2 cellular contexts compared by ENCODE assay signal in genomic region chr3:48664313-48664644, GRCh38.
TF ChIP-seq lines count a peak whose summit lies in the region.

No MANE protein-coding gene starts in this region.

TF ChIP-seq in A549, 52 proteins besides CTCF, POLR2A, EP300 and RAD21:
- TF ChIP-seq POLR2AphosphoS2 (conservative IDR thresholded peaks at IDR 0.05; ENCODE audit: low read length): no peak
- no peak for TF ChIP-seq SREBF2 (IDR thresholded peaks at IDR 0.05)
- TF ChIP-seq CBX8 (IDR thresholded peaks at IDR 0.05): no peak
- no peak for TF ChIP-seq E2F6 (IDR thresholded peaks at IDR 0.05; ENCODE audit: borderline replicate concordance, low read depth)
- no peak for TF ChIP-seq REST (IDR thresholded peaks at IDR 0.05)
- TF ChIP-seq MAZ (IDR thresholded peaks at IDR 0.05; ENCODE audit: borderline replicate concordance, low read depth, low read length): no peak
- no peak for TF ChIP-seq HDAC2 (IDR thresholded peaks at IDR 0.05)
- TF ChIP-seq EHMT2 (IDR thresholded peaks at IDR 0.05; ENCODE audit: low read depth): no peak
- no peak for TF ChIP-seq GATA3 (IDR thresholded peaks at IDR 0.05; ENCODE audit: borderline replicate concordance)
- TF ChIP-seq TP53 (CRISPR knock-in tag; IDR thresholded peaks at IDR 0.05): no peak
- TF ChIP-seq ZC3H11A (IDR thresholded peaks at IDR 0.05): no peak
- no peak for TF ChIP-seq HOXA7 (CRISPR knock-in tag; IDR thresholded peaks at IDR 0.05)
- TF ChIP-seq TFCP2L1 (CRISPR knock-in tag; IDR thresholded peaks at IDR 0.05): no peak
- TF ChIP-seq ZFP36 (IDR thresholded peaks at IDR 0.05; ENCODE audit: borderline replicate concordance, partially characterized antibody): no peak
- no peak for TF ChIP-seq PBX3 (IDR thresholded peaks at IDR 0.05)
- no peak for TF ChIP-seq RCOR1 (IDR thresholded peaks at IDR 0.05; ENCODE audit: low read depth, low read length)
- TF ChIP-seq HMGXB4 (CRISPR knock-in tag; IDR thresholded peaks at IDR 0.05; ENCODE audit: borderline replicate concordance): no peak
- no peak for TF ChIP-seq ESRRA (IDR thresholded peaks at IDR 0.05; ENCODE audit: borderline replicate concordance, low read length)
- no peak for TF ChIP-seq KDM5A (IDR thresholded peaks at IDR 0.05)
- TF ChIP-seq NR3C1 (IDR thresholded peaks at IDR 0.05): no peak

TF ChIP-seq in HCT116, 20 proteins besides CTCF, POLR2A, EP300 and RAD21:
- TF ChIP-seq ZNF274 (IDR thresholded peaks at IDR 0.05; ENCODE audit: low read depth, low read length): no peak
- no peak for TF ChIP-seq ATF3 (IDR thresholded peaks at IDR 0.05)
- no peak for TF ChIP-seq EZH2phosphoT487 (IDR thresholded peaks at IDR 0.05; ENCODE audit: borderline replicate concordance)
- TF ChIP-seq TCF7L2 (IDR thresholded peaks at IDR 0.05; ENCODE audit: borderline replicate concordance, extremely low read depth, insufficient read depth, insufficient read length): no peak
- no peak for TF ChIP-seq CEBPB (IDR thresholded peaks at IDR 0.05; ENCODE audit: low read depth)
- TF ChIP-seq CBX3 (IDR thresholded peaks at IDR 0.05; ENCODE audit: low read depth): no peak
- no peak for TF ChIP-seq POLR2AphosphoS5 (IDR thresholded peaks at IDR 0.05; ENCODE audit: low read depth, low read length)
- TF ChIP-seq REST (IDR thresholded peaks at IDR 0.05; ENCODE audit: low read depth): no peak
- TF ChIP-seq SRF (IDR thresholded peaks at IDR 0.05; ENCODE audit: low read depth): no peak
- TF ChIP-seq ELF1 (IDR thresholded peaks at IDR 0.05; ENCODE audit: borderline replicate concordance, low read depth): no peak
